In genomic region chr3:99659032-99659431, GRCh38 we compare ENCODE assay signal across 9 cellular contexts. TPM values are rescaled to one million over a fixed set of nuclear protein-coding genes. Genes with fewer than 3 reads are reported as not detected.
DNase-seq lines count a peak whose midpoint lies in the region; ATAC-seq lines count a peak whose summit lies in the region.
"Had no signal": no experiment of that assay in that cellular context is flagged by ENCODE, and none has a peak within 500 bp of the region (broad histone marks: within the 10 kb centered on the region; RNA-seq: fewer than 3 reads in every experiment).

No MANE protein-coding gene starts in this region.

- peak overlapping the region; percentile 43 for H2AK5ac ChIP-seq in mesenchymal stem cell (ENCODE audit: low read length, severe bottlenecking)

- H4K91ac ChIP-seq in mesenchymal stem cell (ENCODE audit: low read length), result no peak overlapping the region

- whole genome bisulfite sequencing in mesenchymal stem cell, result 3% methylated on average over 6 of the region's 6 CpGs

- peak overlapping the region; percentile 65 for H2AFZ ChIP-seq in mesenchymal stem cell (ENCODE audit: low read depth, low read length)

- H3K36me3 ChIP-seq in mesenchymal stem cell (ENCODE audit: control insufficient read depth in 1 of 2, insufficient read depth in 2 of 2, low read depth in 1 of 2, low read length in 2 of 2), result peaks cover 0 to 15% of the 10 kb centered on the region in 2 experiments

- ATAC-seq in HG03280 (IDR thresholded peaks at IDR 0.05; ENCODE audit: unreplicated experiment), result no peak

- H3K79me1 ChIP-seq in mesenchymal stem cell (replicated peaks; ENCODE audit: low read length, poor library complexity, severe bottlenecking), result no peaks in the 10 kb centered on the region

- H3K9ac ChIP-seq in mesenchymal stem cell (ENCODE audit: low read length), result peak overlapping the region; percentile 79

- no peak overlapping the region for H3K4me2 ChIP-seq in mesenchymal stem cell (ENCODE audit: low read length, poor library complexity, severe bottlenecking)

- H3K4me3 ChIP-seq in mesenchymal stem cell (ENCODE audit: insufficient read depth in 1 of 2, low read depth in 1 of 2, low read length in 2 of 2), result peak overlapping the region in 1 of 2 experiments; percentile 18

- H3K27ac ChIP-seq in mesenchymal stem cell (ENCODE audit: low read length, poor library complexity, severe bottlenecking), result peak overlapping the region; percentile 74

- H3K4me1 ChIP-seq in mesenchymal stem cell (ENCODE audit: control insufficient read depth, insufficient read depth, low read depth, low read length), result peaks cover 12% of the 10 kb centered on the region

- H2BK12ac ChIP-seq in mesenchymal stem cell (ENCODE audit: low read length in 2 of 2), result peak overlapping the region; percentile 70 to 84

- peak overlapping the region; percentile 44 to 81 for H3K18ac ChIP-seq in mesenchymal stem cell (ENCODE audit: low read depth in 1 of 2, low read length in 2 of 2)

- H3K23ac ChIP-seq in mesenchymal stem cell (ENCODE audit: low read length in 2 of 2), result no peak overlapping the region

- no peak overlapping the region for H2BK5ac ChIP-seq in mesenchymal stem cell (ENCODE audit: low read depth, low read length, poor library complexity, severe bottlenecking)

- H3K4ac ChIP-seq in mesenchymal stem cell (ENCODE audit: low read depth in 1 of 2, low read length in 2 of 2), result peak overlapping the region; percentile 60 to 77

- DNase-seq in AG08395 (ENCODE audit: low spot score) (peak; percentile 86), LHCN-M2 (ENCODE audit: low read depth) (peak; percentile 99), dedifferentiated amniotic fluid mesenchymal stem cell (ENCODE audit: extremely low spot score) (peak; percentile 83), mesenchymal stem cell (peak; percentile 100), COR-L47 (lab: John Stamatoyannopoulos, UW) (no peak), NCI-H187 (lab: John Stamatoyannopoulos, UW) (no peak)
- no peak for DNase-seq in activated CD4-positive, CD25-positive, alpha-beta regulatory T cell (lab: John Stamatoyannopoulos, UW)
- DNase-seq: stimulated activated CD4-positive, alpha-beta T cell treated with anti-CD3 and anti-CD28 coated beads, Interleukin-4, amount 100 ng/mL, for 24 hours had no signal

- H3K14ac ChIP-seq in mesenchymal stem cell (ENCODE audit: low read length in 2 of 2), result peak overlapping the region in 1 of 2 experiments; percentile 5

- H3K9me3 ChIP-seq in mesenchymal stem cell (ENCODE audit: control insufficient read depth, low read length), result no peaks in the 10 kb centered on the region

- peak overlapping the region; percentile 2 for H4K8ac ChIP-seq in mesenchymal stem cell (ENCODE audit: low read length)

- H3K27me3 ChIP-seq in mesenchymal stem cell (ENCODE audit: control insufficient read depth in 1 of 2, insufficient read depth in 1 of 2, low read length in 2 of 2), result no peaks in the 10 kb centered on the region

- no peak overlapping the region for H2BK15ac ChIP-seq in mesenchymal stem cell (ENCODE audit: low read depth, poor library complexity, severe bottlenecking)

- no peak overlapping the region for H2BK120ac ChIP-seq in mesenchymal stem cell (ENCODE audit: low read depth, low read length)

RNA-seq across cellular contexts. Expression of gene COL8A1, which starts 20.6 kb away (rescaled TPM):
- 86.6 and 102 TPM in 2 replicates for total RNA-seq in LHCN-M2 (2014; rRNA removed)
- polyA plus RNA-seq in LHCN-M2 (2012), result 363 TPM
- 115 TPM for polyA plus RNA-seq in mesenchymal stem cell (2013, experiment 1 of 2)
- 112 TPM for polyA plus RNA-seq in mesenchymal stem cell (2013, experiment 2 of 2)

Comparison
In these comparisons a context has a peak if more than half of its experiments do, and no peak if none do; other contexts are left out.
1. DNase-seq: peak in AG08395 (single experiment), LHCN-M2 (single experiment), dedifferentiated amniotic fluid mesenchymal stem cell (single experiment) and mesenchymal stem cell (single experiment); none in COR-L47 (single experiment), activated CD4-positive, CD25-positive, alpha-beta regulatory T cell (0 of 4) and NCI-H187 (0 of 2).